In genomic region chr7:69445549-69445948, GRCh38 we compare ENCODE assay signal across 25 cellular contexts.
"Had no signal": no experiment of that assay in that cellular context is flagged by ENCODE, and none has a peak within 500 bp of the region (broad histone marks: within the 10 kb centered on the region; RNA-seq: fewer than 3 reads in every experiment).

No MANE protein-coding gene starts in this region.

- H3K27ac Mint-ChIP-seq: activated CD8-positive, alpha-beta T cell treated with anti-CD3 and anti-CD28 coated beads for 36 hours; activated naive CD4-positive, alpha-beta T cell treated with anti-CD3 and anti-CD28 coated beads, Interleukin-2, amount 50 U/mL, for 24 hours; activated naive CD8-positive, alpha-beta T cell treated with anti-CD3 and anti-CD28 coated beads, Interleukin-2, amount 50 U/mL, for 24 hours; activated T-helper 2 cell treated with anti-CD3 and anti-CD28 coated beads, Interferon-gamma antibody, Interleukin-2, Interleukin-4, amounts not matched to agents 10 μg/mL and 5 μg/mL and 100 μg/mL, durations not matched to agents 14 hours and 24 hours and 36 hours; naive thymus-derived CD4-positive, alpha-beta T cell; stimulated activated memory B cell treated with anti-CD40 and anti-IgM and Interleukin-4, amounts not matched to agents 10 μg/mL and 1 μg/mL and 100 μg/mL, for 72 hours had no signal

- H3K27me3 ChIP-seq: foreskin keratinocyte, heart left ventricle, left lung, sigmoid colon, upper lobe of right lung had no signal

- H2AFZ ChIP-seq: neural progenitor cell had no signal

- H3K36me3 ChIP-seq: heart left ventricle, left lung, neural progenitor cell, sigmoid colon, tibial artery, upper lobe of right lung, WERI-Rb-1 had no signal

- H3K9ac ChIP-seq: neural progenitor cell had no signal

- H3K4me1 Mint-ChIP-seq: activated naive CD4-positive, alpha-beta T cell treated with anti-CD3 and anti-CD28 coated beads, Interleukin-2, amount 50 U/mL, for 24 hours; activated naive CD8-positive, alpha-beta T cell treated with anti-CD3 and anti-CD28 coated beads, Interleukin-2, amount 50 U/mL, for 24 hours; stimulated activated memory B cell treated with anti-CD40 and anti-IgM and Interleukin-4, amounts not matched to agents 10 μg/mL and 1 μg/mL and 100 μg/mL, for 72 hours; stimulated activated naive CD8-positive, alpha-beta T cell treated with anti-CD3 and anti-CD28 coated beads, Interleukin-15, amount 100 ng/mL, for 72 hours had no signal

- H3K9me3 Mint-ChIP-seq: neural progenitor cell had no signal

- H3K27me3 Mint-ChIP-seq: activated CD8-positive, alpha-beta T cell treated with anti-CD3 and anti-CD28 coated beads for 36 hours; activated naive CD4-positive, alpha-beta T cell treated with anti-CD3 and anti-CD28 coated beads, Interleukin-2, amount 50 U/mL, for 24 hours; activated naive CD8-positive, alpha-beta T cell treated with anti-CD3 and anti-CD28 coated beads, Interleukin-2, amount 50 U/mL, for 24 hours; stimulated activated naive CD8-positive, alpha-beta T cell treated with anti-CD3 and anti-CD28 coated beads, Interleukin-15, amount 100 ng/mL, for 72 hours had no signal

- H3K4me3 Mint-ChIP-seq: activated CD8-positive, alpha-beta T cell treated with anti-CD3 and anti-CD28 coated beads for 36 hours; activated naive CD4-positive, alpha-beta T cell treated with anti-CD3 and anti-CD28 coated beads, Interleukin-2, amount 50 U/mL, for 24 hours; activated naive CD8-positive, alpha-beta T cell treated with anti-CD3 and anti-CD28 coated beads, Interleukin-2, amount 50 U/mL, for 24 hours; activated T-cell treated with anti-CD3 and anti-CD28 coated beads, Interleukin-2, amount 50 U/mL, for 4 hours; naive thymus-derived CD4-positive, alpha-beta T cell; neural progenitor cell; stimulated activated memory B cell treated with anti-CD40 and anti-IgM and Interleukin-4, amounts not matched to agents 10 μg/mL and 1 μg/mL and 100 μg/mL, for 72 hours; stimulated activated naive CD8-positive, alpha-beta T cell treated with anti-CD3 and anti-CD28 coated beads, Interleukin-15, amount 100 ng/mL, for 72 hours had no signal

- ATAC-seq: activated CD8-positive, alpha-beta T cell treated with anti-CD3 and anti-CD28 coated beads for 36 hours; activated naive CD8-positive, alpha-beta T cell treated with anti-CD3 and anti-CD28 coated beads, Interleukin-2, amount 50 U/mL, for 24 hours; activated T-cell treated with anti-CD3 and anti-CD28 coated beads, Interleukin-2, amount 50 U/mL, for 4 hours; foreskin keratinocyte; left lung; naive thymus-derived CD4-positive, alpha-beta T cell; stimulated activated memory B cell treated with anti-CD40 and anti-IgM and Interleukin-4, amounts not matched to agents 10 μg/mL and 1 μg/mL and 100 μg/mL, for 72 hours; stimulated activated naive CD8-positive, alpha-beta T cell treated with anti-CD3 and anti-CD28 coated beads, Interleukin-15, amount 100 ng/mL, for 72 hours; upper lobe of right lung had no signal

- DNase-seq: activated CD4-positive, alpha-beta T cell treated with anti-CD3 and anti-CD28 coated beads, Interleukin-2, amount 50 U/mL, for 1 hour; activated CD4-positive, CD25-positive, alpha-beta regulatory T cell treated with anti-CD3 and anti-CD28 coated beads, Interleukin-2, amount 50 U/mL, for 72 hours; activated CD8-positive, alpha-beta T cell treated with anti-CD3 and anti-CD28 coated beads for 36 hours; activated naive CD8-positive, alpha-beta T cell treated with anti-CD3 and anti-CD28 coated beads, Interleukin-2, amount 50 U/mL, for 24 hours; activated T-cell treated with anti-CD3 and anti-CD28 coated beads, Interleukin-2, amount 50 U/mL, for 4 hours; amygdala; central memory CD4-positive, alpha-beta T cell; foreskin keratinocyte; heart left ventricle; left lung; midbrain; naive thymus-derived CD4-positive, alpha-beta T cell; sigmoid colon; small intestine; stimulated activated CD4-positive, alpha-beta T cell treated with anti-CD3 and anti-CD28 coated beads, Interleukin-1b, Interleukin-23, amount 100 ng/mL, for 48 hours; stimulated activated CD4-positive, alpha-beta T cell treated with anti-CD3 and anti-CD28 coated beads, Interleukin-4, amount 100 ng/mL, for 4 hours; stimulated activated CD8-positive, alpha-beta memory T cell treated with anti-CD3 and anti-CD28 coated beads, Interleukin-4, amount 100 ng/mL, for 48 hours; stimulated activated naive CD8-positive, alpha-beta T cell treated with anti-CD3 and anti-CD28 coated beads, Interleukin-15, amount 100 ng/mL, for 72 hours; tibial artery; upper lobe of right lung; WERI-Rb-1 had no signal

- H3K36me3 Mint-ChIP-seq: activated naive CD4-positive, alpha-beta T cell treated with anti-CD3 and anti-CD28 coated beads, Interleukin-2, amount 50 U/mL, for 24 hours; neural progenitor cell had no signal

- H3K4me3 ChIP-seq: heart left ventricle, left lung, neural progenitor cell, sigmoid colon, tibial artery, upper lobe of right lung had no signal

- H3K27ac ChIP-seq: foreskin keratinocyte, heart left ventricle, left lung, neural progenitor cell, sigmoid colon, tibial artery, upper lobe of right lung, WERI-Rb-1 had no signal

- H3K4me1 ChIP-seq: foreskin keratinocyte, heart left ventricle, left lung, sigmoid colon, tibial artery, upper lobe of right lung had no signal

- H3K4me2 ChIP-seq: neural progenitor cell had no signal

- H3K9me3 ChIP-seq: heart left ventricle, left lung, sigmoid colon, tibial artery, upper lobe of right lung had no signal
